ENCODE assay signal across 8 cellular contexts in the genomic region with DNA sequence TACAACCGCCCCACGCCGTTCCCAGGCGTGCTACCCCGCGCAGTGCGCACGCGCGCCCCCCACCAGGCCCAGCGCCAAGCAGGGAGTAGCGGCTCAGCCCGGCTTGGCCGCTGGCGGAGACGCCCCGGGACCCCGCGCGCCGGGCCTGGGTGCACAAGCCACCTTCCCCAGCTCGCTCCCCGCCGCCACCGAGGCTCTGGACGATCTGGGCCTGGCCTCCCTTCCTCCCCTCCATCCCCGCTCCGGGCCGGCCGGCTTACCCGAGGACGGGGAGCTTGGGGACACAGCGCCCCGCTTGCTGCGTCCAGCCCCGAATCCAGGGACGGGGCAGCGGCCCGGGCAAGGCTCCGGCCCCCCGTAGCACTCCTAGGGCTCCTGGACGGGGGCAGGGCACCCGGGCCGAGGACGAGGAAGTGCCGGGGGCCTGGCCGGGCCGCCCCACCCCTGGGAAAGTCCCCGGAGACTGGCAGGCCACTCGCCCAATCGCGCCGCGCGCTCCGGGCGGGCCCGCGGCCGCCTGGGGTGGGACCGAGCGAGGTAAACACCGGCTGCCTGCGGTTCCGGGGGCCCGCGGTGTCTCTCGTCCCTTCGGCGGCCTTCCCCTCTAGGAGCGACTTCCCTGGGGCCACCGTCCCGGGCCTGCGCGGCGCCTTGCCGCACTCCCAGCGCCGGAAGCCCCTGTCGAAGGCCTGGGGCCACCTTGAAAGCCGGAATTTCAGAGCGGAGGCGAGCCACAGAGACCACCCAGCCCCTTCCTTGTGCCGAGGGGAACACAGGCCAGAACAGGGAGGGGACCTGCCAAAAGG. TPM values are rescaled to one million over a fixed set of nuclear protein-coding genes. Genes with fewer than 3 reads are reported as not detected.
DNase-seq lines count a peak whose midpoint lies in the region; ATAC-seq, FAIRE-seq and TF ChIP-seq lines count a peak whose summit lies in the region.

A gene with protein sequence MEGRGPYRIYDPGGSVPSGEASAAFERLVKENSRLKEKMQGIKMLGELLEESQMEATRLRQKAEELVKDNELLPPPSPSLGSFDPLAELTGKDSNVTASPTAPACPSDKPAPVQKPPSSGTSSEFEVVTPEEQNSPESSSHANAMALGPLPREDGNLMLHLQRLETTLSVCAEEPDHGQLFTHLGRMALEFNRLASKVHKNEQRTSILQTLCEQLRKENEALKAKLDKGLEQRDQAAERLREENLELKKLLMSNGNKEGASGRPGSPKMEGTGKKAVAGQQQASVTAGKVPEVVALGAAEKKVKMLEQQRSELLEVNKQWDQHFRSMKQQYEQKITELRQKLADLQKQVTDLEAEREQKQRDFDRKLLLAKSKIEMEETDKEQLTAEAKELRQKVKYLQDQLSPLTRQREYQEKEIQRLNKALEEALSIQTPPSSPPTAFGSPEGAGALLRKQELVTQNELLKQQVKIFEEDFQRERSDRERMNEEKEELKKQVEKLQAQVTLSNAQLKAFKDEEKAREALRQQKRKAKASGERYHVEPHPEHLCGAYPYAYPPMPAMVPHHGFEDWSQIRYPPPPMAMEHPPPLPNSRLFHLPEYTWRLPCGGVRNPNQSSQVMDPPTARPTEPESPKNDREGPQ (minus strand): TSS at position 415 of the 806 bp plus-strand sequence. CDS start 15,939 bp downstream, outside the sequence.

- H3K14ac ChIP-seq in H1 (ENCODE audit: insufficient read length): no peak within 1 kb of the TSS

- peak; percentile 77 for ATAC-seq in GM19455 (IDR thresholded peaks at IDR 0.05; ENCODE audit: unreplicated experiment)
- peak; percentile 25 for ATAC-seq in HG03575 (IDR thresholded peaks at IDR 0.05; ENCODE audit: extremely low read depth, insufficient number of reproducible peaks, low FRiP score, unreplicated experiment)

- CTCF ChIA-PET in H1 (lab: Charles Lee; ENCODE audit: partially characterized antibody): interaction anchor here (0.8 to 28.6 kb wide), 15 partner anchors 9 to 158 kb away, joined by 3 to 442 read pairs (median 7); no protein-coding TSS in a partner anchor

- H3K27ac ChIP-seq in H1 (ENCODE audit: low read depth, low read length): peak within 1 kb of the TSS; percentile 71
- peak within 1 kb of the TSS; percentile 92 for H3K27ac ChIP-seq in mesendoderm (ENCODE audit: low read depth, low read length)

- no peak for TF ChIP-seq RAD21 in H1 (IDR thresholded peaks at IDR 0.05 in 1 of 2, conservative IDR thresholded peaks at IDR 0.05 in 1 of 2; ENCODE audit: low read depth in 2 of 2, low read length in 2 of 2)

- H4K5ac ChIP-seq in H1 (ENCODE audit: insufficient read length, low read depth, low read length) (peak within 1 kb of the TSS; percentile 76), mesendoderm (ENCODE audit: low read length) (no peak within 1 kb of the TSS)

- H3K23ac ChIP-seq in H1 (ENCODE audit: insufficient read length) (no peak within 1 kb of the TSS), mesendoderm (ENCODE audit: low read length) (no peak within 1 kb of the TSS)

- TF ChIP-seq CTCF in H1 (IDR thresholded peaks at IDR 0.05; ENCODE audit: control extremely low read depth in 1 of 3, insufficient read depth in 1 of 3, low read depth in 1 of 3, low read length in 3 of 3): no peak

- no peak for TF ChIP-seq EP300 in H1 (IDR thresholded peaks at IDR 0.05; ENCODE audit: borderline replicate concordance in 1 of 2, low read depth in 2 of 2, low read length in 2 of 2)

- FAIRE-seq in H1 (lab: Jason Lieb, UNC): no peak

- no peak within 1 kb of the TSS; the same call in 1 of the 2 replicates for H2AK5ac ChIP-seq in H1 (ENCODE audit: low read depth, low read length)
- no peak within 1 kb of the TSS for H2AK5ac ChIP-seq in mesendoderm (ENCODE audit: low read length)

- POLR2A ChIA-PET in H1 (lab: Charles Lee; ENCODE audit: partially characterized antibody): interaction anchor here (1.1 to 1.8 kb wide), 7 partner anchors 10 to 61 kb away, joined by 3 to 4 read pairs (median 4); a partner anchor contains a TSS

- H3K4me3 ChIP-seq in NT2/D1 (ENCODE audit: insufficient read length, low read depth) (peak within 1 kb of the TSS; percentile 62), H1 (ENCODE audit: extremely low read depth in 1 of 4, insufficient read depth in 2 of 4, low read depth in 3 of 4, low read length in 4 of 4) (peak within 1 kb of the TSS; percentile 71 to 93 (median 80)), mesendoderm (ENCODE audit: low read length) (peak within 1 kb of the TSS; percentile 64)

- H3K23me2 ChIP-seq in H1 (ENCODE audit: low read depth, low read length): peaks cover 3% of the 10 kb centered on the region

- H2BK20ac ChIP-seq in H1 (ENCODE audit: low read length): no peak within 1 kb of the TSS

- H3K9ac ChIP-seq in NT2/D1 (ENCODE audit: insufficient read length, low read depth) (peak within 1 kb of the TSS; percentile 79), H1 (replicated peaks in 1 of 4; ENCODE audit: extremely low read depth in 1 of 4, low read depth in 3 of 4, low read length in 3 of 4) (peak within 1 kb of the TSS; percentile 63 to 85 (median 66); a peak in 6 of 7 replicates), mesendoderm (ENCODE audit: low read length) (peak within 1 kb of the TSS; percentile 88)

- H3K56ac ChIP-seq in H1 (replicated peaks; ENCODE audit: insufficient read length, low read depth, low read length) (no peak within 1 kb of the TSS), mesendoderm (ENCODE audit: low read length) (peak within 1 kb of the TSS; percentile 94)

- H3K4ac ChIP-seq in H1 (replicated peaks; ENCODE audit: insufficient read length, low read depth, low read length): no peak within 1 kb of the TSS
- peak within 1 kb of the TSS; percentile 87 for H3K4ac ChIP-seq in mesendoderm (ENCODE audit: low read depth, low read length)

- H3K9me3 ChIP-seq in NT2/D1 (ENCODE audit: insufficient read depth, low read length) (no peaks in the 10 kb centered on the region), H1 (ENCODE audit: insufficient read depth in 2 of 2, low read depth in 1 of 2, low read length in 1 of 2) (no peaks in the 10 kb centered on the region)

- H3K79me2 ChIP-seq in H1 (ENCODE audit: control insufficient read depth in 1 of 2, insufficient read depth in 2 of 2, low read length in 2 of 2): peaks cover 3 to 25% of the 10 kb centered on the region in 2 experiments; a peak in 3 of 4 replicates
- H3K79me2 ChIP-seq in mesendoderm (ENCODE audit: control insufficient read depth, insufficient read depth, low read length): no peaks in the 10 kb centered on the region

- peak within 1 kb of the TSS; percentile 10; the same call in 1 of the 2 replicates for H3K18ac ChIP-seq in H1 (ENCODE audit: extremely low read depth, low read length)
- peak within 1 kb of the TSS; percentile 94 for H3K18ac ChIP-seq in mesendoderm (ENCODE audit: low read length)

- H3K27me3 ChIP-seq in NT2/D1 (ENCODE audit: insufficient read depth, insufficient read length) (peaks cover 2% of the 10 kb centered on the region), H1 (replicated peaks in 1 of 4; ENCODE audit: control insufficient read depth in 3 of 4, extremely low read depth in 1 of 4, insufficient read depth in 3 of 4, low read length in 3 of 4) (no peaks in the 10 kb centered on the region), mesendoderm (ENCODE audit: insufficient read depth, low read length, poor library complexity) (no peaks in the 10 kb centered on the region)

- H2BK5ac ChIP-seq in H1 (ENCODE audit: low read depth, low read length) (peak within 1 kb of the TSS; percentile 89; the same call in 1 of the 2 replicates), mesendoderm (ENCODE audit: low read length) (no peak within 1 kb of the TSS)

- TF ChIP-seq POLR2A in H1 (IDR thresholded peaks at IDR 0.05; ENCODE audit: control extremely low read depth in 1 of 2, low read depth in 2 of 2, low read length in 2 of 2): peak; percentile 22 to 31; a peak in 1 of 3 replicates

- peak within 1 kb of the TSS; percentile 93 for H4K8ac ChIP-seq in H1 (ENCODE audit: extremely low read depth, insufficient read depth, low read length)
- peak within 1 kb of the TSS; percentile 82 for H4K8ac ChIP-seq in mesendoderm (ENCODE audit: low read depth, low read length)

- peak within 1 kb of the TSS; percentile 13; the same call in 1 of the 2 replicates for H2BK12ac ChIP-seq in H1 (ENCODE audit: low read depth, low read length)

- peaks cover 5% of the 10 kb centered on the region; the same call in 1 of the 2 replicates for H3K79me1 ChIP-seq in H1 (ENCODE audit: low read depth, low read length)
- H3K79me1 ChIP-seq in mesendoderm (ENCODE audit: low read length): peaks cover 6% of the 10 kb centered on the region

- H3K4me2 ChIP-seq in H1 (ENCODE audit: insufficient read depth in 1 of 2, low read depth in 2 of 2, low read length in 2 of 2): peak within 1 kb of the TSS; percentile 83 to 91
- peak within 1 kb of the TSS; percentile 66 for H3K4me2 ChIP-seq in mesendoderm (ENCODE audit: low read length)

- peak within 1 kb of the TSS; percentile 82 for H2AFZ ChIP-seq in H1 (ENCODE audit: low read length)

- H3K36me3 ChIP-seq in NT2/D1 (ENCODE audit: insufficient read depth, insufficient read length, low read length) (peaks cover 15% of the 10 kb centered on the region), H1 (ENCODE audit: control insufficient read depth in 2 of 4, insufficient read depth in 4 of 4, low read length in 3 of 4) (no peaks in the 10 kb centered on the region), mesendoderm (ENCODE audit: control insufficient read depth, insufficient read depth, low read length) (no peaks in the 10 kb centered on the region)

- H2BK15ac ChIP-seq in H1 (ENCODE audit: low read length): no peak within 1 kb of the TSS
- no peak within 1 kb of the TSS for H2BK15ac ChIP-seq in mesendoderm (replicated peaks; ENCODE audit: low read depth)

- WGBS in H1 (ENCODE audit: extremely low coverage in 1 of 2, insufficient coverage in 1 of 2, insufficient read length in 1 of 2, insufficient replicate concordance in 2 of 2, low coverage in 1 of 2, low lambda C conversion rate in 2 of 2, missing lambda C conversion rate in 1 of 2), 2 experiments: 2% methylated on average over 49 of the region's 84 CpGs; no CpG with 5 or more reads in 1 of the 2 experiments
- WGBS in mesendoderm (ENCODE audit: extremely low coverage, insufficient coverage, low lambda C conversion rate): no CpG with 5 or more reads among the region's 84 CpGs

- DNase-seq in COLO668 (lab: John Stamatoyannopoulos, UW; ENCODE audit: unreplicated experiment): peak; percentile 88
- DNase-seq in NT2/D1 (ENCODE audit: low read depth, low spot score): peak; percentile 30
- peak; percentile 84 to 97 (median 95) for DNase-seq in activated CD8-positive, alpha-beta memory T cell treated with anti-CD3 and anti-CD28 coated beads for 48 hours (ENCODE audit: low read depth in 2 of 3, low spot score in 2 of 3)
- peak; percentile 53 to 92 for DNase-seq in H1 (ENCODE audit: low read depth in 1 of 2, low spot score in 2 of 2)
- DNase-seq in mesendoderm: peak; percentile 87
- DNase-seq in stimulated activated CD8-positive, alpha-beta memory T cell treated with anti-CD3 and anti-CD28 coated beads, Interleukin-15, amount 100 ng/mL, for 1 hour (ENCODE audit: low read depth): peak; percentile 84

- H4K20me1 ChIP-seq in H1 (replicated peaks in 1 of 2; ENCODE audit: control insufficient read depth in 1 of 2, insufficient read depth in 2 of 2, low read length in 2 of 2): no peaks in the 10 kb centered on the region

- H2BK120ac ChIP-seq in H1 (replicated peaks; ENCODE audit: low read depth, low read length): no peak within 1 kb of the TSS
- H2BK120ac ChIP-seq in mesendoderm (ENCODE audit: low read depth, low read length): no peak within 1 kb of the TSS

- peaks cover 7% of the 10 kb centered on the region for H3K4me1 ChIP-seq in NT2/D1 (ENCODE audit: insufficient read depth, insufficient read length)
- H3K4me1 ChIP-seq in H1 (replicated peaks in 1 of 4; ENCODE audit: control insufficient read depth in 3 of 4, insufficient read depth in 4 of 4, low read length in 3 of 4): peaks cover 1 to 6% (median 4%) of the 10 kb centered on the region in 4 experiments
- peaks cover 3% of the 10 kb centered on the region for H3K4me1 ChIP-seq in mesendoderm (ENCODE audit: control insufficient read depth, low read depth, low read length)

- H4K91ac ChIP-seq in H1 (replicated peaks; ENCODE audit: insufficient read length, low read length): peak within 1 kb of the TSS; percentile 71

RNA-seq across cellular contexts. Expression of the gene that starts here (rescaled TPM):
- 31.9 and 33.9 TPM in 2 replicates for total RNA-seq in H1 (2021; fragmentation: NEBNext Ultra II Directional; extraction: Animal tissue kit (Norgen Biotek cat#: 25700))
- polyA plus RNA-seq in H1 (2011; rRNA removed): 14.2 and 19.2 TPM in 2 replicates
- 23.3 TPM for polyA plus RNA-seq in H1 (2011; cell fraction: cytosol; rRNA removed)
- 28.8 TPM for polyA plus RNA-seq in H1 (2011; cell fraction: nucleus; rRNA removed)
- polyA plus RNA-seq in H1 (2012, experiment 1 of 2): 23.3 to 34.6 TPM (median 31.3 TPM) in 4 replicates
- 28.0 TPM for polyA plus RNA-seq in H1 (2012, experiment 2 of 2)
- polyA plus RNA-seq in H1 (2013, experiment 1 of 2): 15.3 TPM
- 15.4 TPM for polyA plus RNA-seq in H1 (2013, experiment 2 of 2)
- polyA minus RNA-seq in H1 (2011; rRNA and poly(A)+ RNA removed): 18.7 and 25.1 TPM in 2 replicates
- polyA minus RNA-seq in H1 (2011; cell fraction: cytosol; rRNA and poly(A)+ RNA removed): 28.8 TPM
- 28.5 TPM for polyA minus RNA-seq in H1 (2011; cell fraction: nucleus; rRNA and poly(A)+ RNA removed)
- polyA plus RNA-seq in mesendoderm (2013, experiment 1 of 2): 13.7 TPM
- 14.2 TPM for polyA plus RNA-seq in mesendoderm (2013, experiment 2 of 2)

Comparison
In these comparisons a context has a peak if more than half of its experiments do, and no peak if none do; other contexts are left out.
1. Peak in every context shown above with its lines: DNase-seq, ATAC-seq, H3K4me3 ChIP-seq and H3K27ac ChIP-seq.
2. DNase-seq: peak in every context shown above with its lines; median percentile 95 in activated CD8-positive, alpha-beta memory T cell treated with anti-CD3 and anti-CD28 coated beads for 48 hours; 88 in COLO668; 87 in mesendoderm; 84 in stimulated activated CD8-positive, alpha-beta memory T cell treated with anti-CD3 and anti-CD28 coated beads, Interleukin-15, amount 100 ng/mL, for 1 hour; 72 in H1; 30 in NT2/D1.